In genomic region chr7:3568516-3568915, GRCh38 we compare ENCODE assay signal across 29 cellular contexts.
"Had no signal": no experiment of that assay in that cellular context is flagged by ENCODE, and none has a peak within 500 bp of the region (broad histone marks: within the 10 kb centered on the region; RNA-seq: fewer than 3 reads in every experiment).

No MANE protein-coding gene starts in this region.

- H3K4me1 Mint-ChIP-seq: activated B cell treated with CpG ODN at 0.5 μM for 24 hours; activated T-helper 17 cell treated with anti-CD3 and anti-CD28 coated beads, Interleukin-2, amount 50 U/mL, for 72 hours had no signal

- H3K4me1 ChIP-seq: esophagus muscularis mucosa, foreskin keratinocyte, gastrocnemius medialis, heart left ventricle had no signal

- H3K27ac ChIP-seq: brain microvascular endothelial cell, esophagus muscularis mucosa, foreskin keratinocyte, gastrocnemius medialis, heart left ventricle, WERI-Rb-1 had no signal

- H3K27me3 Mint-ChIP-seq: activated CD8-positive, alpha-beta T cell treated with anti-CD3 and anti-CD28 coated beads for 36 hours; activated naive CD8-positive, alpha-beta T cell had no signal

- H3K4me3 Mint-ChIP-seq: activated B cell treated with CpG ODN at 0.5 μM for 24 hours; activated CD8-positive, alpha-beta T cell treated with anti-CD3 and anti-CD28 coated beads for 36 hours; activated naive CD8-positive, alpha-beta T cell; activated T-cell treated with anti-CD3 and anti-CD28 coated beads, Interleukin-2, amount 50 U/mL, for 4 hours; activated T-helper 17 cell treated with anti-CD3 and anti-CD28 coated beads, Interleukin-2, amount 50 U/mL, for 72 hours; effector memory CD8-positive, alpha-beta T cell had no signal

- H3K4me3 ChIP-seq: esophagus muscularis mucosa, gastrocnemius medialis, heart left ventricle had no signal

- ATAC-seq: activated CD4-positive, CD25-positive, alpha-beta regulatory T cell treated with anti-CD3 and anti-CD28 coated beads, Interleukin-2, amount 50 U/mL, for 24 hours; activated CD8-positive, alpha-beta T cell treated with anti-CD3 and anti-CD28 coated beads for 36 hours; activated T-cell treated with anti-CD3 and anti-CD28 coated beads, Interleukin-2, amount 50 U/mL, for 4 hours; activated T-helper 17 cell treated with anti-CD3 and anti-CD28 coated beads, Interleukin-2, amount 50 U/mL, for 72 hours; effector memory CD8-positive, alpha-beta T cell; foreskin keratinocyte; gastrocnemius medialis; heart left ventricle had no signal

- DNase-seq: activated B cell treated with CpG ODN at 0.5 μM for 24 hours; activated CD4-positive, alpha-beta T cell treated with anti-CD3 and anti-CD28 coated beads for 48 hours; activated CD4-positive, alpha-beta T cell treated with anti-CD3 and anti-CD28 coated beads, Interleukin-2, amount 50 U/mL, for 1 hour; activated CD4-positive, alpha-beta T cell treated with anti-CD3 and anti-CD28 coated beads, Interleukin-2, amount 50 U/mL, for 48 hours; activated CD8-positive, alpha-beta memory T cell treated with anti-CD3 and anti-CD28 coated beads for 24 hours; activated CD8-positive, alpha-beta T cell treated with anti-CD3 and anti-CD28 coated beads for 36 hours; activated effector memory CD4-positive, alpha-beta T cell treated with Interleukin-2 at 50 U/mL for 16 hours; activated gamma-delta T cell treated with Interleukin-2 at 50 U/mL for 16 hours; activated naive CD4-positive, alpha-beta T cell treated with anti-CD3 and anti-CD28 coated beads, Interleukin-2, amount 50 U/mL, for 16 hours; activated naive CD4-positive, alpha-beta T cell treated with Interleukin-2 at 50 U/mL for 16 hours; activated T-cell treated with anti-CD3 and anti-CD28 coated beads, Interleukin-2, amount 50 U/mL, for 4 hours; amniotic stem cell; anterior cingulate cortex; brain microvascular endothelial cell; cortex of kidney; dermis blood vessel endothelial cell; effector CD4-positive, alpha-beta T cell; effector memory CD8-positive, alpha-beta T cell; erythroblast; foreskin keratinocyte; gastrocnemius medialis; glutamatergic neuron; heart left ventricle; T1000; WERI-Rb-1 had no signal

- H3K9me3 ChIP-seq: esophagus muscularis mucosa, gastrocnemius medialis, heart left ventricle had no signal

- H3K36me3 Mint-ChIP-seq: activated naive CD8-positive, alpha-beta T cell had no signal

- H3K27ac Mint-ChIP-seq: activated B cell treated with CpG ODN at 0.5 μM for 24 hours; activated CD8-positive, alpha-beta T cell treated with anti-CD3 and anti-CD28 coated beads for 36 hours; activated naive CD8-positive, alpha-beta T cell; activated T-helper 17 cell treated with anti-CD3 and anti-CD28 coated beads, Interleukin-2, amount 50 U/mL, for 72 hours; effector memory CD8-positive, alpha-beta T cell had no signal

- H3K36me3 ChIP-seq: brain microvascular endothelial cell, esophagus muscularis mucosa, gastrocnemius medialis, heart left ventricle, WERI-Rb-1 had no signal

- H3K9me3 Mint-ChIP-seq: activated B cell treated with CpG ODN at 0.5 μM for 24 hours; activated CD8-positive, alpha-beta T cell treated with anti-CD3 and anti-CD28 coated beads for 36 hours; activated T-cell treated with anti-CD3 and anti-CD28 coated beads, Interleukin-2, amount 50 U/mL, for 4 hours; activated T-helper 17 cell treated with anti-CD3 and anti-CD28 coated beads, Interleukin-2, amount 50 U/mL, for 72 hours; effector memory CD8-positive, alpha-beta T cell had no signal
